Comparison of ENCODE assay signal across 16 cellular contexts in genomic region chr11:1779034-1779805, GRCh38. TPM values are rescaled to one million over a fixed set of nuclear protein-coding genes. Genes with fewer than 3 reads are reported as not detected.
A peak's percentile ranks its signal among the peaks of the same experiment; 100 is the strongest.
DNase-seq lines count a peak whose midpoint lies in the region; TF ChIP-seq lines count a peak whose summit lies in the region.
"Had no signal": no experiment of that assay in that cellular context is flagged by ENCODE, and none has a peak within 500 bp of the region (broad histone marks: within the 10 kb centered on the region; RNA-seq: fewer than 3 reads in every experiment).

No MANE protein-coding gene starts in this region.

- H3K4me1 Mint-ChIP-seq in dendritic cell treated with granulocyte-macrophage colony-stimulating factor and Interleukin-4, amounts not matched to agents 40 ng/mL and 50 ng/mL, for 4 days (ENCODE audit: low read depth): peaks cover 86% of the 10 kb centered on the region

- CTCF ChIA-PET in PC-9 (lab: Charles Lee): no interaction called here

- H3K4me1 ChIP-seq in PC-9 (replicated peaks; ENCODE audit: insufficient read depth): peaks cover 45% of the 10 kb centered on the region

- no peaks in the 10 kb centered on the region for H4K20me1 ChIP-seq in PC-9 (ENCODE audit: insufficient read depth)

- no peaks in the 10 kb centered on the region for H3K79me2 ChIP-seq in PC-9 (ENCODE audit: low read depth)

- H3K27me3 Mint-ChIP-seq in dendritic cell treated with granulocyte-macrophage colony-stimulating factor and Interleukin-4, amounts not matched to agents 40 ng/mL and 50 ng/mL, for 4 days: peaks cover 28% of the 10 kb centered on the region

- H2AFZ ChIP-seq in PC-9: no peak overlapping the region

- POLR2A ChIA-PET in PC-9 (lab: Charles Lee; ENCODE audit: unreplicated experiment): interaction anchor here (0.6 to 1.5 kb wide), 2 partner anchors 17 to 18 kb away, joined by 3 to 5 read pairs; no protein-coding TSS in a partner anchor

- H3K9me3 Mint-ChIP-seq in dendritic cell treated with granulocyte-macrophage colony-stimulating factor and Interleukin-4, amounts not matched to agents 40 ng/mL and 50 ng/mL, for 4 days: no peaks in the 10 kb centered on the region

- H3K27me3 ChIP-seq in PC-9 (ENCODE audit: insufficient read depth, low read depth): no peaks in the 10 kb centered on the region

- H3K9me2 ChIP-seq in PC-9 (ENCODE audit: insufficient read depth): no peaks in the 10 kb centered on the region

- peak; percentile 45 for DNase-seq in activated CD8-positive, alpha-beta memory T cell treated with anti-CD3 and anti-CD28 coated beads, Interleukin-2, amount 50 U/mL, for 48 hours
- DNase-seq in activated CD8-positive, alpha-beta memory T cell treated with anti-CD3 and anti-CD28 coated beads for 24 hours: no peak
- no peak for DNase-seq in PC-9
- peak; percentile 63 for DNase-seq in posterior vena cava (ENCODE audit: low spot score)
- DNase-seq in GM10266 (ENCODE audit: extremely low spot score): no peak
- no peak for DNase-seq in kidney tubule cell (ENCODE audit: low spot score)
- no peak for DNase-seq in NCI-H748 treated with DMSO at 0.1 percent for 48 hours (lab: John Stamatoyannopoulos, UW)
- DNase-seq: Caco-2, DMS53, NCI-H2029, NCI-H2171 treated with DMSO at 0.1 percent for 48 hours, NCI-H82 had no signal

- H3K27ac Mint-ChIP-seq in dendritic cell treated with granulocyte-macrophage colony-stimulating factor and Interleukin-4, amounts not matched to agents 40 ng/mL and 50 ng/mL, for 4 days: peak overlapping the region; percentile 82

- TF ChIP-seq CTCF in PC-9 (conservative IDR thresholded peaks at IDR 0.05): no peak
- no peak for TF ChIP-seq CTCF in GM10266 (IDR thresholded peaks at IDR 0.05; ENCODE audit: control insufficient read depth, insufficient read depth, low read depth, missing control alignments)

- no peak overlapping the region for H3K4me3 ChIP-seq in PC-9

- H3K27ac ChIP-seq in PC-9: 0 out of 2 replicates have a peak overlapping the region, but pooled peaks have one; percentile 41

- H3K9me3 ChIP-seq in PC-9 (ENCODE audit: insufficient read depth, low read depth): no peaks in the 10 kb centered on the region
- H3K9me3 ChIP-seq: Caco-2 had no signal

- peak overlapping the region; percentile 55 for H3K4me2 ChIP-seq in PC-9

- H3F3A ChIP-seq in PC-9 (ENCODE audit: insufficient read depth, low read depth): no peaks in the 10 kb centered on the region

- intact Hi-C loops in PC-9 (cut with micrococcal nuclease; ENCODE audit: unreplicated experiment): no loop called here
- intact Hi-C loops in dendritic cell treated with granulocyte-macrophage colony-stimulating factor and Interleukin-4, amounts not matched to agents 40 ng/mL and 50 ng/mL, for 4 days (cut with micrococcal nuclease): no loop called here
- intact Hi-C loops in posterior vena cava (cut with DNase I): no loop called here

- H3K36me3 ChIP-seq in PC-9 (ENCODE audit: low read depth): no peaks in the 10 kb centered on the region

- TSS peak; percentile 10 for BruUV-seq in PC-9 (replicated peaks; lab: Mats Ljungman, UMichigan)

- no peak overlapping the region for H3K4me3 Mint-ChIP-seq in dendritic cell treated with granulocyte-macrophage colony-stimulating factor and Interleukin-4, amounts not matched to agents 40 ng/mL and 50 ng/mL, for 4 days

- no peaks in the 10 kb centered on the region for H3K36me3 Mint-ChIP-seq in dendritic cell treated with granulocyte-macrophage colony-stimulating factor and Interleukin-4, amounts not matched to agents 40 ng/mL and 50 ng/mL, for 4 days (ENCODE audit: low read depth)

RNA-seq across cellular contexts. Expression of gene CTSD, which starts 15.5 kb away (rescaled TPM):
- 735 and 993 TPM in 2 replicates for total RNA-seq in PC-9 (2021)
- 100 to 1,000 TPM; 351 to 519 TPM for total RNA-seq in posterior vena cava

RNA-seq across cellular contexts. Expression of gene IFITM10, which starts 28.8 kb away (rescaled TPM):
- total RNA-seq in PC-9 (2021) (4.2 and 5.5 TPM in 2 replicates), posterior vena cava (1 to 10 TPM; 1.4 to 2.4 TPM)

RNA-seq across cellular contexts. Expression of gene SYT8, which starts 55.6 kb away (rescaled TPM):
- total RNA-seq in PC-9 (2021) (8.9 and 12.1 TPM in 2 replicates), posterior vena cava (not detected)
- total RNA-seq: H4, NCI-H460, RPMI7951 had no signal

RNA-seq across cellular contexts. Expression of gene TNNI2, which starts 59.6 kb away (rescaled TPM):
- total RNA-seq in PC-9 (2021) (4.9 and 7.8 TPM in 2 replicates), posterior vena cava (1 to 10 TPM; 1.0 to 1.3 TPM)
- total RNA-seq: H4, NCI-H460 had no signal

Comparison
In these comparisons a context has a peak if more than half of its experiments do, and no peak if none do; other contexts are left out.
1. DNase-seq: peak in activated CD8-positive, alpha-beta memory T cell treated with anti-CD3 and anti-CD28 coated beads, Interleukin-2, amount 50 U/mL, for 48 hours (single experiment) and posterior vena cava (single experiment); none in activated CD8-positive, alpha-beta memory T cell treated with anti-CD3 and anti-CD28 coated beads for 24 hours (single experiment), PC-9 (0 of 2), GM10266 (single experiment), kidney tubule cell (single experiment) and NCI-H748 treated with DMSO at 0.1 percent for 48 hours (single experiment).